11 cellular contexts compared by ENCODE assay signal in genomic region chr6:98836025-98836961, GRCh38. TPM values are rescaled to one million over a fixed set of nuclear protein-coding genes. Genes with fewer than 3 reads are reported as not detected.
DNase-seq lines count a peak whose midpoint lies in the region; ATAC-seq and TF ChIP-seq lines count a peak whose summit lies in the region.
"Had no signal": no experiment of that assay in that cellular context is flagged by ENCODE, and none has a peak within 500 bp of the region (broad histone marks: within the 10 kb centered on the region; RNA-seq: fewer than 3 reads in every experiment).

No MANE protein-coding gene starts in this region.

- peaks cover 19 to 21% of the 10 kb centered on the region in 2 donors for H3K4me1 ChIP-seq in breast epithelium

- DNase-seq in activated naive CD4-positive, alpha-beta T cell treated with anti-CD3 and anti-CD28 coated beads, Interleukin-2, amount 10 ng/mL, durations not matched to agents 7 days and 5 days: no peak
- no peak for DNase-seq in activated naive CD4-positive, alpha-beta T cell treated with anti-CD3 and anti-CD28 coated beads, Interleukin-2, amount 50 U/mL, for 16 hours
- DNase-seq in NCI-H748 treated with DMSO at 0.1 percent for 48 hours (lab: John Stamatoyannopoulos, UW) (peak; percentile 73), substantia nigra (lab: John Stamatoyannopoulos, UW) (peak in 33 of 49 donors; percentile 26 to 87 (median 60)), NCI-H1048 (lab: John Stamatoyannopoulos, UW) (no peak), breast epithelium (ENCODE audit: low spot score in 2 of 2) (no peak)
- DNase-seq: DND-41 had no signal

- H3K27ac ChIP-seq in substantia nigra (ENCODE audit: low read depth, low read length, poor library complexity, severe bottlenecking): peak overlapping the region; percentile 94
- H3K27ac ChIP-seq in breast epithelium: no peak overlapping the region
- H3K27ac ChIP-seq: VCaP had no signal

- CTCF ChIA-PET in activated naive CD4-positive, alpha-beta T cell treated with anti-CD3 and anti-CD28 coated beads, Interleukin-2, amount 10 ng/mL, durations not matched to agents 7 days and 5 days (lab: Charles Lee): interaction anchor here (1.0 to 1.8 kb wide), 2 partner anchors 8 to 9 kb away, joined by 3 to 6 read pairs; no protein-coding TSS in a partner anchor

- TF ChIP-seq POLR2A in breast epithelium (IDR thresholded peaks at IDR 0.05): no peak

- no peaks in the 10 kb centered on the region for H3K9me3 ChIP-seq in breast epithelium

- peaks cover 33% of the 10 kb centered on the region for H3K4me1 Mint-ChIP-seq in activated naive CD4-positive, alpha-beta T cell treated with anti-CD3 and anti-CD28 coated beads, Interleukin-2, amount 10 ng/mL, durations not matched to agents 7 days and 5 days

- no peaks in the 10 kb centered on the region for H3K36me3 ChIP-seq in breast epithelium

- H3K4me3 Mint-ChIP-seq in activated naive CD4-positive, alpha-beta T cell treated with anti-CD3 and anti-CD28 coated beads, Interleukin-2, amount 10 ng/mL, durations not matched to agents 7 days and 5 days: peak overlapping the region; percentile 5

- H3K27me3 Mint-ChIP-seq in activated naive CD4-positive, alpha-beta T cell treated with anti-CD3 and anti-CD28 coated beads, Interleukin-2, amount 10 ng/mL, durations not matched to agents 7 days and 5 days: peaks cover 96% of the 10 kb centered on the region

- H3K36me3 Mint-ChIP-seq in activated naive CD4-positive, alpha-beta T cell treated with anti-CD3 and anti-CD28 coated beads, Interleukin-2, amount 10 ng/mL, durations not matched to agents 7 days and 5 days: peaks cover 1% of the 10 kb centered on the region

- intact Hi-C loops in breast epithelium (cut with DNase I; ENCODE audit: low total_unique reads): no loop called here

- no peaks in the 10 kb centered on the region for H3K9me3 Mint-ChIP-seq in activated naive CD4-positive, alpha-beta T cell treated with anti-CD3 and anti-CD28 coated beads, Interleukin-2, amount 10 ng/mL, durations not matched to agents 7 days and 5 days

- ATAC-seq in GM21360 (IDR thresholded peaks at IDR 0.05; ENCODE audit: unreplicated experiment): no peak

- peak overlapping the region; percentile 1 for H3K4me3 ChIP-seq in iPS-11a (ENCODE audit: low read depth, low read length)
- H3K4me3 ChIP-seq in breast epithelium: peak overlapping the region in 1 of 3 donors; percentile 74

- H3K27me3 ChIP-seq in breast epithelium: peaks cover 11 to 97% of the 10 kb centered on the region in 2 donors

- no peak for TF ChIP-seq CTCF in breast epithelium (IDR thresholded peaks at IDR 0.05)

- H3K27ac Mint-ChIP-seq in activated naive CD4-positive, alpha-beta T cell treated with anti-CD3 and anti-CD28 coated beads, Interleukin-2, amount 10 ng/mL, durations not matched to agents 7 days and 5 days: no peak overlapping the region

RNA-seq across cellular contexts. Expression of gene POU3F2, which starts 1.9 kb away (rescaled TPM):
- total RNA-seq in breast epithelium: not detected
- total RNA-seq: liver had no signal

Comparison
In these comparisons a context has a peak if more than half of its experiments do, and no peak if none do; other contexts are left out.
1. DNase-seq: peak in NCI-H748 treated with DMSO at 0.1 percent for 48 hours (single experiment) and substantia nigra (33 of 49); none in activated naive CD4-positive, alpha-beta T cell treated with anti-CD3 and anti-CD28 coated beads, Interleukin-2, amount 10 ng/mL, durations not matched to agents 7 days and 5 days (single experiment), activated naive CD4-positive, alpha-beta T cell treated with anti-CD3 and anti-CD28 coated beads, Interleukin-2, amount 50 U/mL, for 16 hours (single experiment), NCI-H1048 (single experiment) and breast epithelium (0 of 2).